Comparison of ENCODE assay signal across 1 cellular context in the genomic region with DNA sequence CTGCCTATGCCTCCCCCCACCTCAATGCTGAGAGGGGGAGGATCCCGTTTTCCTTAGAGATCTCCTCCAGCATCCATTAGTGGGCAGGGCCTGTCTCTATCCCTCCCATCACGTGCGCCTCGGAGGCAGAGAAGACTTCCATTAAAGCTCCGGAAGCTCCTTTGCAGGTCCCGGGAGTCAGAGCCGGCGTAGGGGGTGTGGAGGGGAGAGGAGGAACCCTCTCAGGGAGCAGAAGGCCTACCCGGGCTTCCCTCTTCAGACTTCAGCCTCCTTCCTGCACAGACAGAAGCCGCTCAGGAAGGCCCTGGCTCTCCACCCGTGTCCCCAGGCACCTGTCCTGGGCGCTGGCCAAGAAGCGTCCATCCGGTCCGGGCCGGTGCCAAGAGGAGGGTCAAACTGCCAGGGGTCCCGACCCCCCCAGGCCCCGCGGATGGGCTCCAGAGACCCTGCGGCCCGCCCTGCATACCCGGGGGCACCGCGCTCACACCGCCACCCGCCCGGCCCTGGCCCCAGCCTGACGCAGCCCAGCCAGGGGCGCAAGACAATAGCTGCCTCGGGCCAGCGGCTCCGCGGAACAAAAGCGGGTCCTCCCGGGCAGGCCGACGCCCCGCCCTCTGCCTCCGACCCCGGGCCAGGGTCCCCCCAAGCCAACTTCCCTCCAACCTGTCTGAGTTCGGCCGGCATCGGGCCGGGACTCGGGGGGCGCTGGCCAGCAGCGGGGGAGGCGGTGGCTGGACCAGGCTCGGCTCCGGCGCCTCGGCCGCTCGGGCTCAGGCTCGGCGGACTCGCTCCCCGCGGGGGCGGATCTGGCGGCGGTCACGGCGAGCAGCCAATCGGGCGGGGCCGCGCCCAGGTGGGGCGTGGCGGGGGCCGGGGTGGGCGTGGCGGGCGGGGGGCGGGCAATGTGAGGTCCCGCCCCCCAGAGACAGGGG.
TF ChIP-seq lines count a peak whose summit lies in the region.

No MANE protein-coding gene starts in this region.

TF ChIP-seq in HEK293, 187 proteins besides CTCF, POLR2A, EP300 and RAD21 (continued from another document and continues in another):
- TF ChIP-seq, protein P1, sequence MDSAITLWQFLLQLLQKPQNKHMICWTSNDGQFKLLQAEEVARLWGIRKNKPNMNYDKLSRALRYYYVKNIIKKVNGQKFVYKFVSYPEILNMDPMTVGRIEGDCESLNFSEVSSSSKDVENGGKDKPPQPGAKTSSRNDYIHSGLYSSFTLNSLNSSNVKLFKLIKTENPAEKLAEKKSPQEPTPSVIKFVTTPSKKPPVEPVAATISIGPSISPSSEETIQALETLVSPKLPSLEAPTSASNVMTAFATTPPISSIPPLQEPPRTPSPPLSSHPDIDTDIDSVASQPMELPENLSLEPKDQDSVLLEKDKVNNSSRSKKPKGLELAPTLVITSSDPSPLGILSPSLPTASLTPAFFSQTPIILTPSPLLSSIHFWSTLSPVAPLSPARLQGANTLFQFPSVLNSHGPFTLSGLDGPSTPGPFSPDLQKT (IDR thresholded peaks at IDR 0.05; ENCODE audit: borderline replicate concordance, low read depth, low read length), result no peak
- TF ChIP-seq, protein P2, sequence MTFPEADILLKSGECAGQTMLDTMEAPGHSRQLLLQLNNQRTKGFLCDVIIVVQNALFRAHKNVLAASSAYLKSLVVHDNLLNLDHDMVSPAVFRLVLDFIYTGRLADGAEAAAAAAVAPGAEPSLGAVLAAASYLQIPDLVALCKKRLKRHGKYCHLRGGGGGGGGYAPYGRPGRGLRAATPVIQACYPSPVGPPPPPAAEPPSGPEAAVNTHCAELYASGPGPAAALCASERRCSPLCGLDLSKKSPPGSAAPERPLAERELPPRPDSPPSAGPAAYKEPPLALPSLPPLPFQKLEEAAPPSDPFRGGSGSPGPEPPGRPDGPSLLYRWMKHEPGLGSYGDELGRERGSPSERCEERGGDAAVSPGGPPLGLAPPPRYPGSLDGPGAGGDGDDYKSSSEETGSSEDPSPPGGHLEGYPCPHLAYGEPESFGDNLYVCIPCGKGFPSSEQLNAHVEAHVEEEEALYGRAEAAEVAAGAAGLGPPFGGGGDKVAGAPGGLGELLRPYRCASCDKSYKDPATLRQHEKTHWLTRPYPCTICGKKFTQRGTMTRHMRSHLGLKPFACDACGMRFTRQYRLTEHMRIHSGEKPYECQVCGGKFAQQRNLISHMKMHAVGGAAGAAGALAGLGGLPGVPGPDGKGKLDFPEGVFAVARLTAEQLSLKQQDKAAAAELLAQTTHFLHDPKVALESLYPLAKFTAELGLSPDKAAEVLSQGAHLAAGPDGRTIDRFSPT (tag by site-specific recombination; IDR thresholded peaks at IDR 0.05), result peak; percentile 66; the same call in 1 of the 2 replicates
- TF ChIP-seq ZNF335 (tag by site-specific recombination; conservative IDR thresholded peaks at IDR 0.05) (peak; percentile 59), ZNF514 (tag by site-specific recombination; IDR thresholded peaks at IDR 0.05) (no peak), ZNF423 (tag by site-specific recombination; IDR thresholded peaks at IDR 0.05) (no peak), GLIS2 (tag by site-specific recombination; IDR thresholded peaks at IDR 0.05) (peak; percentile 83), ZNF266 (tag by site-specific recombination; IDR thresholded peaks at IDR 0.05; ENCODE audit: low read depth) (0 out of 2 replicates have a peak, but pooled peaks have one; percentile 16), ZBTB48 (tag by site-specific recombination; IDR thresholded peaks at IDR 0.05) (peak; percentile 42; the same call in 1 of the 2 replicates), KLF8 (tag by site-specific recombination; IDR thresholded peaks at IDR 0.05) (peak; percentile 72; the same call in 1 of the 2 replicates), ZNF791 (tag by site-specific recombination; IDR thresholded peaks at IDR 0.05) (no peak), ZNF747 (tag by site-specific recombination; IDR thresholded peaks at IDR 0.05) (no peak), SP3 (tag by site-specific recombination; IDR thresholded peaks at IDR 0.05) (peak; percentile 71), KLF9 (tag by site-specific recombination; IDR thresholded peaks at IDR 0.05; ENCODE audit: low read depth) (peak; percentile 32; the same call in 1 of the 2 replicates), SCRT1 (tag by site-specific recombination; IDR thresholded peaks at IDR 0.05; ENCODE audit: borderline replicate concordance) (no peak), ZNF366 (tag by site-specific recombination; conservative IDR thresholded peaks at IDR 0.05) (peak; percentile 89), ZNF76 (tag by site-specific recombination; IDR thresholded peaks at IDR 0.05; ENCODE audit: borderline replicate concordance, low read depth) (peak; percentile 27; the same call in 1 of the 2 replicates), SP2 (tag by site-specific recombination; IDR thresholded peaks at IDR 0.05) (peak; percentile 78), ZNF707 (tag by site-specific recombination; IDR thresholded peaks at IDR 0.05) (no peak), ZNF777 (tag by site-specific recombination; IDR thresholded peaks at IDR 0.05; ENCODE audit: borderline replicate concordance) (no peak), ZNF157 (tag by site-specific recombination; IDR thresholded peaks at IDR 0.05) (no peak), ZNF510 (tag by site-specific recombination; IDR thresholded peaks at IDR 0.05; ENCODE audit: insufficient replicate concordance) (no peak), YY2 (tag by site-specific recombination; IDR thresholded peaks at IDR 0.05) (no peak), KLF1 (tag by site-specific recombination; IDR thresholded peaks at IDR 0.05) (0 out of 2 replicates have a peak, but pooled peaks have one; percentile 15), ZBTB8A (tag by site-specific recombination; IDR thresholded peaks at IDR 0.05) (peak; percentile 78), ZNF785 (tag by site-specific recombination; IDR thresholded peaks at IDR 0.05) (peak; percentile 17; the same call in 1 of the 2 replicates), BCL11B (tag by site-specific recombination; IDR thresholded peaks at IDR 0.05; ENCODE audit: low read depth) (peak; percentile 73; the same call in 1 of the 2 replicates), ZFHX2 (tag by site-specific recombination; conservative IDR thresholded peaks at IDR 0.05) (0 out of 2 replicates have a peak, but pooled peaks have one; percentile 44)
- TF ChIP-seq, protein P3, sequence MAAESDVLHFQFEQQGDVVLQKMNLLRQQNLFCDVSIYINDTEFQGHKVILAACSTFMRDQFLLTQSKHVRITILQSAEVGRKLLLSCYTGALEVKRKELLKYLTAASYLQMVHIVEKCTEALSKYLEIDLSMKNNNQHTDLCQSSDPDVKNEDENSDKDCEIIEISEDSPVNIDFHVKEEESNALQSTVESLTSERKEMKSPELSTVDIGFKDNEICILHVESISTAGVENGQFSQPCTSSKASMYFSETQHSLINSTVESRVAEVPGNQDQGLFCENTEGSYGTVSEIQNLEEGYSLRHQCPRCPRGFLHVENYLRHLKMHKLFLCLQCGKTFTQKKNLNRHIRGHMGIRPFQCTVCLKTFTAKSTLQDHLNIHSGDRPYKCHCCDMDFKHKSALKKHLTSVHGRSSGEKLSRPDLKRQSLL (tag by site-specific recombination; IDR thresholded peaks at IDR 0.05), result peak; percentile 62; the same call in 1 of the 2 replicates
- TF ChIP-seq, protein P4, sequence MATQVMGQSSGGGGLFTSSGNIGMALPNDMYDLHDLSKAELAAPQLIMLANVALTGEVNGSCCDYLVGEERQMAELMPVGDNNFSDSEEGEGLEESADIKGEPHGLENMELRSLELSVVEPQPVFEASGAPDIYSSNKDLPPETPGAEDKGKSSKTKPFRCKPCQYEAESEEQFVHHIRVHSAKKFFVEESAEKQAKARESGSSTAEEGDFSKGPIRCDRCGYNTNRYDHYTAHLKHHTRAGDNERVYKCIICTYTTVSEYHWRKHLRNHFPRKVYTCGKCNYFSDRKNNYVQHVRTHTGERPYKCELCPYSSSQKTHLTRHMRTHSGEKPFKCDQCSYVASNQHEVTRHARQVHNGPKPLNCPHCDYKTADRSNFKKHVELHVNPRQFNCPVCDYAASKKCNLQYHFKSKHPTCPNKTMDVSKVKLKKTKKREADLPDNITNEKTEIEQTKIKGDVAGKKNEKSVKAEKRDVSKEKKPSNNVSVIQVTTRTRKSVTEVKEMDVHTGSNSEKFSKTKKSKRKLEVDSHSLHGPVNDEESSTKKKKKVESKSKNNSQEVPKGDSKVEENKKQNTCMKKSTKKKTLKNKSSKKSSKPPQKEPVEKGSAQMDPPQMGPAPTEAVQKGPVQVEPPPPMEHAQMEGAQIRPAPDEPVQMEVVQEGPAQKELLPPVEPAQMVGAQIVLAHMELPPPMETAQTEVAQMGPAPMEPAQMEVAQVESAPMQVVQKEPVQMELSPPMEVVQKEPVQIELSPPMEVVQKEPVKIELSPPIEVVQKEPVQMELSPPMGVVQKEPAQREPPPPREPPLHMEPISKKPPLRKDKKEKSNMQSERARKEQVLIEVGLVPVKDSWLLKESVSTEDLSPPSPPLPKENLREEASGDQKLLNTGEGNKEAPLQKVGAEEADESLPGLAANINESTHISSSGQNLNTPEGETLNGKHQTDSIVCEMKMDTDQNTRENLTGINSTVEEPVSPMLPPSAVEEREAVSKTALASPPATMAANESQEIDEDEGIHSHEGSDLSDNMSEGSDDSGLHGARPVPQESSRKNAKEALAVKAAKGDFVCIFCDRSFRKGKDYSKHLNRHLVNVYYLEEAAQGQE (tag by site-specific recombination; IDR thresholded peaks at IDR 0.05), result peak; percentile 70
- TF ChIP-seq, protein P5, sequence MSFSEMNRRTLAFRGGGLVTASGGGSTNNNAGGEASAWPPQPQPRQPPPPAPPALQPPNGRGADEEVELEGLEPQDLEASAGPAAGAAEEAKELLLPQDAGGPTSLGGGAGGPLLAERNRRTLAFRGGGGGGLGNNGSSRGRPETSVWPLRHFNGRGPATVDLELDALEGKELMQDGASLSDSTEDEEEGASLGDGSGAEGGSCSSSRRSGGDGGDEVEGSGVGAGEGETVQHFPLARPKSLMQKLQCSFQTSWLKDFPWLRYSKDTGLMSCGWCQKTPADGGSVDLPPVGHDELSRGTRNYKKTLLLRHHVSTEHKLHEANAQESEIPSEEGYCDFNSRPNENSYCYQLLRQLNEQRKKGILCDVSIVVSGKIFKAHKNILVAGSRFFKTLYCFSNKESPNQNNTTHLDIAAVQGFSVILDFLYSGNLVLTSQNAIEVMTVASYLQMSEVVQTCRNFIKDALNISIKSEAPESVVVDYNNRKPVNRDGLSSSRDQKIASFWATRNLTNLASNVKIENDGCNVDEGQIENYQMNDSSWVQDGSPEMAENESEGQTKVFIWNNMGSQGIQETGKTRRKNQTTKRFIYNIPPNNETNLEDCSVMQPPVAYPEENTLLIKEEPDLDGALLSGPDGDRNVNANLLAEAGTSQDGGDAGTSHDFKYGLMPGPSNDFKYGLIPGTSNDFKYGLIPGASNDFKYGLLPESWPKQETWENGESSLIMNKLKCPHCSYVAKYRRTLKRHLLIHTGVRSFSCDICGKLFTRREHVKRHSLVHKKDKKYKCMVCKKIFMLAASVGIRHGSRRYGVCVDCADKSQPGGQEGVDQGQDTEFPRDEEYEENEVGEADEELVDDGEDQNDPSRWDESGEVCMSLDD (tag by site-specific recombination; IDR thresholded peaks at IDR 0.05), result 0 out of 2 replicates have a peak, but pooled peaks have one; percentile 30
- TF ChIP-seq, protein P6, sequence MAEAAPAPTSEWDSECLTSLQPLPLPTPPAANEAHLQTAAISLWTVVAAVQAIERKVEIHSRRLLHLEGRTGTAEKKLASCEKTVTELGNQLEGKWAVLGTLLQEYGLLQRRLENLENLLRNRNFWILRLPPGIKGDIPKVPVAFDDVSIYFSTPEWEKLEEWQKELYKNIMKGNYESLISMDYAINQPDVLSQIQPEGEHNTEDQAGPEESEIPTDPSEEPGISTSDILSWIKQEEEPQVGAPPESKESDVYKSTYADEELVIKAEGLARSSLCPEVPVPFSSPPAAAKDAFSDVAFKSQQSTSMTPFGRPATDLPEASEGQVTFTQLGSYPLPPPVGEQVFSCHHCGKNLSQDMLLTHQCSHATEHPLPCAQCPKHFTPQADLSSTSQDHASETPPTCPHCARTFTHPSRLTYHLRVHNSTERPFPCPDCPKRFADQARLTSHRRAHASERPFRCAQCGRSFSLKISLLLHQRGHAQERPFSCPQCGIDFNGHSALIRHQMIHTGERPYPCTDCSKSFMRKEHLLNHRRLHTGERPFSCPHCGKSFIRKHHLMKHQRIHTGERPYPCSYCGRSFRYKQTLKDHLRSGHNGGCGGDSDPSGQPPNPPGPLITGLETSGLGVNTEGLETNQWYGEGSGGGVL (tag by site-specific recombination; IDR thresholded peaks at IDR 0.05), result peak; percentile 70
- TF ChIP-seq, protein P7, sequence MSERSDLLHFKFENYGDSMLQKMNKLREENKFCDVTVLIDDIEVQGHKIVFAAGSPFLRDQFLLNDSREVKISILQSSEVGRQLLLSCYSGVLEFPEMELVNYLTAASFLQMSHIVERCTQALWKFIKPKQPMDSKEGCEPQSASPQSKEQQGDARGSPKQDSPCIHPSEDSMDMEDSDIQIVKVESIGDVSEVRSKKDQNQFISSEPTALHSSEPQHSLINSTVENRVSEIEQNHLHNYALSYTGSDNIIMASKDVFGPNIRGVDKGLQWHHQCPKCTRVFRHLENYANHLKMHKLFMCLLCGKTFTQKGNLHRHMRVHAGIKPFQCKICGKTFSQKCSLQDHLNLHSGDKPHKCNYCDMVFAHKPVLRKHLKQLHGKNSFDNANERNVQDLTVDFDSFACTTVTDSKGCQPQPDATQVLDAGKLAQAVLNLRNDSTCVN (tag by site-specific recombination; optimal IDR thresholded peaks at IDR 0.05), result peak; percentile 69
- TF ChIP-seq, protein P8, sequence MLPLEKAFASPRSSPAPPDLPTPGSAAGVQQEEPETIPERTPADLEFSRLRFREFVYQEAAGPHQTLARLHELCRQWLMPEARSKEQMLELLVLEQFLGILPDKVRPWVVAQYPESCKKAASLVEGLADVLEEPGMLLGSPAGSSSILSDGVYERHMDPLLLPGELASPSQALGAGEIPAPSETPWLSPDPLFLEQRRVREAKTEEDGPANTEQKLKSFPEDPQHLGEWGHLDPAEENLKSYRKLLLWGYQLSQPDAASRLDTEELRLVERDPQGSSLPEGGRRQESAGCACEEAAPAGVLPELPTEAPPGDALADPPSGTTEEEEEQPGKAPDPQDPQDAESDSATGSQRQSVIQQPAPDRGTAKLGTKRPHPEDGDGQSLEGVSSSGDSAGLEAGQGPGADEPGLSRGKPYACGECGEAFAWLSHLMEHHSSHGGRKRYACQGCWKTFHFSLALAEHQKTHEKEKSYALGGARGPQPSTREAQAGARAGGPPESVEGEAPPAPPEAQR (tag by site-specific recombination; IDR thresholded peaks at IDR 0.05), result no peak
- TF ChIP-seq, protein P9, sequence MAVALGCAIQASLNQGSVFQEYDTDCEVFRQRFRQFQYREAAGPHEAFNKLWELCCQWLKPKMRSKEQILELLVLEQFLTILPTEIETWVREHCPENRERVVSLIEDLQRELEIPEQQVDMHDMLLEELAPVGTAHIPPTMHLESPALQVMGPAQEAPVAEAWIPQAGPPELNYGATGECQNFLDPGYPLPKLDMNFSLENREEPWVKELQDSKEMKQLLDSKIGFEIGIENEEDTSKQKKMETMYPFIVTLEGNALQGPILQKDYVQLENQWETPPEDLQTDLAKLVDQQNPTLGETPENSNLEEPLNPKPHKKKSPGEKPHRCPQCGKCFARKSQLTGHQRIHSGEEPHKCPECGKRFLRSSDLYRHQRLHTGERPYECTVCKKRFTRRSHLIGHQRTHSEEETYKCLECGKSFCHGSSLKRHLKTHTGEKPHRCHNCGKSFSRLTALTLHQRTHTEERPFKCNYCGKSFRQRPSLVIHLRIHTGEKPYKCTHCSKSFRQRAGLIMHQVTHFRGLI (tag by site-specific recombination; IDR thresholded peaks at IDR 0.05), result peak; percentile 53; the same call in 1 of the 2 replicates
